ENCODE assay signal across 9 cellular contexts in the genomic region with DNA sequence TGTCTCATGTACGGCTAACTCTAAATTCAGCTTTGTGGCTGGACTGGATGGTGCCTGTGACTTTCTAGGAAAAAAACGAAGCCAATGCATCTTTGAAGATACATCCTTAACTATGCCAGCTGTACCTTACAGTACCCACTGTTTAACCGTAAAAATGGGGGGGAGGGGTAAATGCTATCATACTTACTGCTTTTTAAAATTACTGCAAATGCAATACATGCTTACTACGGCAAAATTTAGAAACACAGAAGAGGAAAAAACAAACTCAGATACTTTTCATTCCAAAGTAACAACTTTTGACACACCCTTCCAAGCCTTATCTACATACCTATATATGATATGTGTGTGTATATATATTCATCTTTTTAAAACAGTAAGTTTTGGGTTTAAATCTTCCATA.
"Had no signal": no experiment of that assay in that cellular context is flagged by ENCODE, and none has a peak within 500 bp of the region (broad histone marks: within the 10 kb centered on the region; RNA-seq: fewer than 3 reads in every experiment).

No MANE protein-coding gene starts in this region.

- FAIRE-seq: H1, H54, K562 had no signal

- H3K4me2 ChIP-seq: GM23338 had no signal

- H3K4me3 ChIP-seq: GM23338, K562 had no signal

- DNase-seq: H9, HCEC 1CT, Kasumi-1, KG1 had no signal

- H2AFZ ChIP-seq: GM23338 had no signal

- H3K27ac ChIP-seq: HL-60 had no signal

- ATAC-seq: GM23338, K562 had no signal
